1 cellular context compared by ENCODE assay signal in genomic region chrX:14051416-14051815, GRCh38.
TF ChIP-seq lines count a peak whose summit lies in the region.

No MANE protein-coding gene starts in this region.

TF ChIP-seq in WTC11, 78 proteins besides CTCF, POLR2A, EP300 and RAD21 (continued from another document):
- TF ChIP-seq, protein P1, sequence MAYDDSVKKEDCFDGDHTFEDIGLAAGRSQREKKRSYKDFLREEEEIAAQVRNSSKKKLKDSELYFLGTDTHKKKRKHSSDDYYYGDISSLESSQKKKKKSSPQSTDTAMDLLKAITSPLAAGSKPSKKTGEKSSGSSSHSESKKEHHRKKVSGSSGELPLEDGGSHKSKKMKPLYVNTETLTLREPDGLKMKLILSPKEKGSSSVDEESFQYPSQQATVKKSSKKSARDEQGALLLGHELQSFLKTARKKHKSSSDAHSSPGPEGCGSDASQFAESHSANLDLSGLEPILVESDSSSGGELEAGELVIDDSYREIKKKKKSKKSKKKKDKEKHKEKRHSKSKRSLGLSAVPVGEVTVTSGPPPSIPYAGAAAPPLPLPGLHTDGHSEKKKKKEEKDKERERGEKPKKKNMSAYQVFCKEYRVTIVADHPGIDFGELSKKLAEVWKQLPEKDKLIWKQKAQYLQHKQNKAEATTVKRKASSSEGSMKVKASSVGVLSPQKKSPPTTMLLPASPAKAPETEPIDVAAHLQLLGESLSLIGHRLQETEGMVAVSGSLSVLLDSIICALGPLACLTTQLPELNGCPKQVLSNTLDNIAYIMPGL (CRISPR knock-in tag; IDR thresholded peaks at IDR 0.05) = no peak
- no peak for TF ChIP-seq USF2 (CRISPR knock-in tag; IDR thresholded peaks at IDR 0.05)
- no peak for TF ChIP-seq TEAD4 (CRISPR knock-in tag; IDR thresholded peaks at IDR 0.05)
- TF ChIP-seq KAT7 (CRISPR knock-in tag; IDR thresholded peaks at IDR 0.05; ENCODE audit: borderline replicate concordance) = no peak
- TF ChIP-seq, protein P2, sequence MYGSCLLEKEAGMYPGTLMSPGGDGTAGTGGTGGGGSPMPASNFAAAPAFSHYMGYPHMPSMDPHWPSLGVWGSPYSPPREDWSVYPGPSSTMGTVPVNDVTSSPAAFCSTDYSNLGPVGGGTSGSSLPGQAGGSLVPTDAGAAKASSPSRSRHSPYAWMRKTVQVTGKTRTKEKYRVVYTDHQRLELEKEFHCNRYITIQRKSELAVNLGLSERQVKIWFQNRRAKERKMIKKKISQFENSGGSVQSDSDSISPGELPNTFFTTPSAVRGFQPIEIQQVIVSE (CRISPR knock-in tag; IDR thresholded peaks at IDR 0.05; ENCODE audit: borderline replicate concordance) = no peak
- no peak for TF ChIP-seq SP1 (CRISPR knock-in tag; conservative IDR thresholded peaks at IDR 0.05)
- TF ChIP-seq MYBL2 (CRISPR knock-in tag; IDR thresholded peaks at IDR 0.05) = no peak
- TF ChIP-seq ZMAT4 (CRISPR knock-in tag; IDR thresholded peaks at IDR 0.05) = no peak
- TF ChIP-seq NR3C1 (CRISPR knock-in tag; conservative IDR thresholded peaks at IDR 0.05; ENCODE audit: low read depth) = no peak
- no peak for TF ChIP-seq ZNF671 (CRISPR knock-in tag; IDR thresholded peaks at IDR 0.05)
- no peak for TF ChIP-seq NFATC4 (CRISPR knock-in tag; IDR thresholded peaks at IDR 0.05)
- TF ChIP-seq, protein P3, sequence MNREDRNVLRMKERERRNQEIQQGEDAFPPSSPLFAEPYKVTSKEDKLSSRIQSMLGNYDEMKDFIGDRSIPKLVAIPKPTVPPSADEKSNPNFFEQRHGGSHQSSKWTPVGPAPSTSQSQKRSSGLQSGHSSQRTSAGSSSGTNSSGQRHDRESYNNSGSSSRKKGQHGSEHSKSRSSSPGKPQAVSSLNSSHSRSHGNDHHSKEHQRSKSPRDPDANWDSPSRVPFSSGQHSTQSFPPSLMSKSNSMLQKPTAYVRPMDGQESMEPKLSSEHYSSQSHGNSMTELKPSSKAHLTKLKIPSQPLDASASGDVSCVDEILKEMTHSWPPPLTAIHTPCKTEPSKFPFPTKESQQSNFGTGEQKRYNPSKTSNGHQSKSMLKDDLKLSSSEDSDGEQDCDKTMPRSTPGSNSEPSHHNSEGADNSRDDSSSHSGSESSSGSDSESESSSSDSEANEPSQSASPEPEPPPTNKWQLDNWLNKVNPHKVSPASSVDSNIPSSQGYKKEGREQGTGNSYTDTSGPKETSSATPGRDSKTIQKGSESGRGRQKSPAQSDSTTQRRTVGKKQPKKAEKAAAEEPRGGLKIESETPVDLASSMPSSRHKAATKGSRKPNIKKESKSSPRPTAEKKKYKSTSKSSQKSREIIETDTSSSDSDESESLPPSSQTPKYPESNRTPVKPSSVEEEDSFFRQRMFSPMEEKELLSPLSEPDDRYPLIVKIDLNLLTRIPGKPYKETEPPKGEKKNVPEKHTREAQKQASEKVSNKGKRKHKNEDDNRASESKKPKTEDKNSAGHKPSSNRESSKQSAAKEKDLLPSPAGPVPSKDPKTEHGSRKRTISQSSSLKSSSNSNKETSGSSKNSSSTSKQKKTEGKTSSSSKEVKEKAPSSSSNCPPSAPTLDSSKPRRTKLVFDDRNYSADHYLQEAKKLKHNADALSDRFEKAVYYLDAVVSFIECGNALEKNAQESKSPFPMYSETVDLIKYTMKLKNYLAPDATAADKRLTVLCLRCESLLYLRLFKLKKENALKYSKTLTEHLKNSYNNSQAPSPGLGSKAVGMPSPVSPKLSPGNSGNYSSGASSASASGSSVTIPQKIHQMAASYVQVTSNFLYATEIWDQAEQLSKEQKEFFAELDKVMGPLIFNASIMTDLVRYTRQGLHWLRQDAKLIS (CRISPR knock-in tag; IDR thresholded peaks at IDR 0.05; ENCODE audit: borderline replicate concordance) = no peak
- TF ChIP-seq MXD4 (CRISPR knock-in tag; IDR thresholded peaks at IDR 0.05; ENCODE audit: borderline replicate concordance) = no peak
- TF ChIP-seq, protein P4, sequence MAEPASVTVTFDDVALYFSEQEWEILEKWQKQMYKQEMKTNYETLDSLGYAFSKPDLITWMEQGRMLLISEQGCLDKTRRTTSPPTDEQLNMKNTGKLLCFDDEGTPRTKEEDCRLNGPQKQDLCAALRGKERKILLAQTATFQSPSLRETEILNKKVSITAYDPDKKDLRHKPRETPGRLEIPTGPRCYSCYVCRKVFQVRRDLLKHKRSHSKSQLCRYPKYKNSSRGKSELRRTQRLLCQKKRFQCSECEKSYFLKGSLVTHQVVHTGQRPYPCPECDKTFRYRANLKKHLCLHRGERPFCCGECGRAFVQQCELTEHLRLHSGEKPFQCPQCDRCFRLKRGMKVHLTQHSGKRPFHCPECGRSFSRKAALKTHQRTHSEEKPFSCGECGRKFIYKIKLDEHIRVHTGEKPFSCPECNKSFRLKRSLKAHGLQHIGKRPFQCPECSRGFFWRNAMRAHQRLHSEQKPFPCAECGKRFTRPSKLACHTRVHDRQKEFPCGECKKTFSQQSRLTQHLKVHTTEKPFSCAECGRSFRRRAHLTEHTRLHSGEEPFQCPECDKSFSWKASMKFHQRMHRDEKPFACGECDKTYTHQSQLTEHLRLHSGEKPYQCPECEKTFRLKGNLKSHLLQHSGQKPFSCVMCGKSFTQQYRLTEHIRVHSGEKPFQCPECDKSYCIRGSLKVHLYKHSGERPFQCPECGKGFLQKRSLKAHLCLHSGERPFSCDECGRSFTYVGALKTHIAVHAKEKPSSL (CRISPR knock-in tag; conservative IDR thresholded peaks at IDR 0.05) = no peak
- no peak for TF ChIP-seq NFE2L1 (CRISPR knock-in tag; IDR thresholded peaks at IDR 0.05)
- TF ChIP-seq SMAD4 (CRISPR knock-in tag; IDR thresholded peaks at IDR 0.05) = no peak
- no peak for TF ChIP-seq ZNF121 (CRISPR knock-in tag; IDR thresholded peaks at IDR 0.05)
- no peak for TF ChIP-seq TP53 (CRISPR knock-in tag; IDR thresholded peaks at IDR 0.05)
